ENCODE assay signal across 8 cellular contexts in the genomic region with DNA sequence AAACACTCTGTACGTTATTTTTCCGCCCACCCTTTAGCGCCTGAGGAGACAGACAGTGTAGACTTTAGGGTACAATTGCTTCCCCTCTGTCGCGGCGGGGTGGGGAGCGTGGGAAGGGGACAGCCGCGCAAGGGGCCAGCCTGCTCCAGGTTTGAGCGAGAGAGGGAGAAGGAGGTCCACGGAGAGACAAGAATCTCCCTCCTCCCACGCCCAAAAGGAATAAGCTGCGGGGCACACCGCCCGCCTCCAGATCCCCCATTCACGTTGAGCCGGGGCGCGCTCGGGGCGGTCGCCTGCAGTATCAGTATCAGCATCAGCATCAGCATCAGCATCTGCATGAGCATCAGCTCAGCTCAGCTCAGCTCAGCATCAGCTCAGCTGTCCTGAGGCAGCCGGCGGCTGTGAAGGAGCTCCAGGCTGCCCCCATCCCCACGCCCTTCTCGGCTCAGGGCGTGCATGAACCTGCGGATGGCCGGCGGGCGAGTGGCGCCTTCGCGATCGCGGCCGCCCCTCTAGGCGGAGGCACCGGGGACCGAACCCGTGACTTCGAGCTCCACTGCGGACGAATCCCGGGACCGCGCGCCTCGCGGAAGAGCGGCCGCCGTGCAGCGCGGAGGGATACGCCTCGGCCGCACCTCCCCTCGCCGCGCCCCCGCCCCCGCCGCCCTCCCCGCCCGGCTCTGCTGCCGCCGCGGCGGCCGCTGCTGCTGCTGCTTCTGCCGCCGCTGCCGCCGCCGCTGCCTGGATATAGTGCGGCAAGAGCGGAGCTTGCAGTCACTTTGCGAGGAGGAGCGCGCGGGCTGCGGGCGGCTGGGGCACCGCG. TPM values are rescaled to one million over a fixed set of nuclear protein-coding genes. Genes with fewer than 3 reads are reported as not detected.
DNase-seq lines count a peak whose midpoint lies in the region; ATAC-seq and TF ChIP-seq lines count a peak whose summit lies in the region.

Gene NCAM2 (plus strand): TSS at position 777 of the 823 bp plus-strand sequence.

- H3K9me3 Mint-ChIP-seq in naive thymus-derived CD4-positive, alpha-beta T cell = peaks cover 0 to 2% (median 0%) of the 10 kb centered on the region in 11 donors

- TF ChIP-seq CTCF in HFF-Myc (IDR thresholded peaks at IDR 0.05; ENCODE audit: low read depth, low read length, missing control alignments) = no peak
- TF ChIP-seq CTCF in fibroblast of mammary gland (conservative IDR thresholded peaks at IDR 0.05; ENCODE audit: control insufficient read depth, insufficient read depth, low read depth, low read length) = no peak

- H3K27me3 ChIP-seq in naive thymus-derived CD4-positive, alpha-beta T cell (ENCODE audit: control insufficient read depth in 2 of 2, insufficient read depth in 2 of 2, low read length in 2 of 2) = peaks cover 0 to 4% of the 10 kb centered on the region in 2 donors

- POLR2A ChIA-PET in naive thymus-derived CD4-positive, alpha-beta T cell (lab: Charles Lee) = no interaction called here

- DNase-seq in C1 segment of cervical spinal cord (lab: John Stamatoyannopoulos, UW) = peak in 11 of 14 donors; percentile 45 to 90 (median 75)
- peak; percentile 1 for DNase-seq in HFF-Myc (ENCODE audit: extremely low read depth, low read depth)
- DNase-seq in NOMO-1 treated with dmso at 0.1 percent for 144 hours (lab: John Stamatoyannopoulos, UW; ENCODE audit: unreplicated experiment) = peak; percentile 64
- DNase-seq in activated T-helper 1 cell treated with anti-CD3 and anti-CD28 coated beads, Interleukin-2, amount 50 U/mL, for 16 hours (ENCODE audit: low read depth in 1 of 2, low spot score in 1 of 2) = peak; percentile 10 to 50
- peak; percentile 66 for DNase-seq in fibroblast of mammary gland (ENCODE audit: low read depth)
- peak; percentile 42 to 78 (median 61) for DNase-seq in naive thymus-derived CD4-positive, alpha-beta T cell
- DNase-seq in stimulated activated naive CD8-positive, alpha-beta T cell treated with anti-CD3 and anti-CD28 coated beads, Interleukin-15, Interleukin-2, amounts not matched to agents 100 U/mL and 50 U/mL, for 24 hours = peak; percentile 58

- CTCF ChIA-PET in naive thymus-derived CD4-positive, alpha-beta T cell (lab: Charles Lee) = no interaction called here

- no peaks in the 10 kb centered on the region for H3K9me3 ChIP-seq in naive thymus-derived CD4-positive, alpha-beta T cell (ENCODE audit: control insufficient read depth in 2 of 3, low read length in 3 of 3)

- peak within 1 kb of the TSS; percentile 42 for H3K4me3 ChIP-seq in HFF-Myc (replicated peaks; ENCODE audit: low read depth, low read length)
- peak within 1 kb of the TSS; percentile 70 for H3K4me3 ChIP-seq in fibroblast of mammary gland (ENCODE audit: control insufficient read depth, low read depth, low read length)
- H3K4me3 ChIP-seq in naive thymus-derived CD4-positive, alpha-beta T cell (ENCODE audit: low read length) = peak within 1 kb of the TSS; percentile 43

- H3K27ac ChIP-seq in naive thymus-derived CD4-positive, alpha-beta T cell (ENCODE audit: low read depth, low read length) = peak within 1 kb of the TSS; percentile 3

- H3K36me3 ChIP-seq in naive thymus-derived CD4-positive, alpha-beta T cell (ENCODE audit: control insufficient read depth in 2 of 3, insufficient read depth in 3 of 3, low read length in 3 of 3) = no peaks in the 10 kb centered on the region

- H3K4me1 Mint-ChIP-seq in naive thymus-derived CD4-positive, alpha-beta T cell = peaks cover 5 to 19% (median 14%) of the 10 kb centered on the region in 7 donors

- peak within 1 kb of the TSS in 5 of 9 donors; percentile 11 to 90 (median 69) for H3K27ac Mint-ChIP-seq in naive thymus-derived CD4-positive, alpha-beta T cell

- no peaks in the 10 kb centered on the region for H3K36me3 Mint-ChIP-seq in naive thymus-derived CD4-positive, alpha-beta T cell

- H3K4me1 ChIP-seq in naive thymus-derived CD4-positive, alpha-beta T cell (ENCODE audit: control insufficient read depth in 2 of 2, insufficient read depth in 2 of 2, low read length in 2 of 2) = peaks cover 0 to 12% of the 10 kb centered on the region in 2 donors

- peaks cover 18 to 56% (median 26%) of the 10 kb centered on the region in 5 donors for H3K27me3 Mint-ChIP-seq in naive thymus-derived CD4-positive, alpha-beta T cell

- peak within 1 kb of the TSS; percentile 68 to 87 (median 79) for H3K4me3 Mint-ChIP-seq in naive thymus-derived CD4-positive, alpha-beta T cell

- ATAC-seq in naive thymus-derived CD4-positive, alpha-beta T cell = peak; percentile 86
- ATAC-seq in stimulated activated naive CD8-positive, alpha-beta T cell treated with anti-CD3 and anti-CD28 coated beads, Interleukin-15, Interleukin-2, amounts not matched to agents 100 U/mL and 50 U/mL, for 24 hours = peak; percentile 53
- ATAC-seq in GM19351 (IDR thresholded peaks at IDR 0.05; ENCODE audit: unreplicated experiment) = no peak

- intact Hi-C loops in naive thymus-derived CD4-positive, alpha-beta T cell (cut with micrococcal nuclease) = loop anchor here (2.0 to 5.0 kb wide), 2 partner anchors 105 to 374 kb away; no protein-coding TSS in a partner anchor

RNA-seq across cellular contexts. Expression of gene NCAM2, which starts in this region (rescaled TPM):
- not detected for total RNA-seq in naive thymus-derived CD4-positive, alpha-beta T cell
- under 1 TPM in 1 of 2 donors, not detected in 1; 0.07 TPM for polyA plus RNA-seq in naive thymus-derived CD4-positive, alpha-beta T cell

Comparison
In these comparisons a context has a peak if more than half of its experiments do, and no peak if none do; other contexts are left out.
1. Peak in DNase-seq, ATAC-seq, H3K4me3 ChIP-seq and H3K27ac ChIP-seq in naive thymus-derived CD4-positive, alpha-beta T cell; RNA of the gene not detected or under 1 TPM.
2. DNase-seq: peak in every context shown above with its lines; median percentile 75 in C1 segment of cervical spinal cord; 66 in fibroblast of mammary gland; 64 in NOMO-1 treated with dmso at 0.1 percent for 144 hours; 61 in naive thymus-derived CD4-positive, alpha-beta T cell; 58 in stimulated activated naive CD8-positive, alpha-beta T cell treated with anti-CD3 and anti-CD28 coated beads, Interleukin-15, Interleukin-2, amounts not matched to agents 100 U/mL and 50 U/mL, for 24 hours; 30 in activated T-helper 1 cell treated with anti-CD3 and anti-CD28 coated beads, Interleukin-2, amount 50 U/mL, for 16 hours; 1 in HFF-Myc.